In genomic region chr19:45615795-45616708, GRCh38 we compare ENCODE assay signal across 9 cellular contexts. TPM values are rescaled to one million over a fixed set of nuclear protein-coding genes. Genes with fewer than 3 reads are reported as not detected.
DNase-seq lines count a peak whose midpoint lies in the region.
"Had no signal": no experiment of that assay in that cellular context is flagged by ENCODE, and none has a peak within 500 bp of the region (broad histone marks: within the 10 kb centered on the region; RNA-seq: fewer than 3 reads in every experiment).

No MANE protein-coding gene starts in this region.

- CTCF ChIA-PET in activated CD4-positive, alpha-beta memory T cell treated with anti-CD3 and anti-CD28 coated beads for 36 hours (lab: Charles Lee), result interaction anchor here (0.6 to 7.3 kb wide), 3 partner anchors 9 to 76 kb away, joined by 3 to 58 read pairs (median 5); partner anchors contain the start of gene QPCTL

- H3K4me3 Mint-ChIP-seq in activated CD4-positive, alpha-beta memory T cell treated with anti-CD3 and anti-CD28 coated beads for 36 hours, result no peak overlapping the region

- no peak overlapping the region for H3K9ac ChIP-seq in GM23248

- H3K27me3 Mint-ChIP-seq in activated CD4-positive, alpha-beta memory T cell treated with anti-CD3 and anti-CD28 coated beads for 36 hours, result no peaks in the 10 kb centered on the region

- DNase-seq in AG08395 (ENCODE audit: low spot score) (peak; percentile 82), GM23248 (peak; percentile 94), NCI-H748 (lab: John Stamatoyannopoulos, UW; ENCODE audit: unreplicated experiment) (peak; percentile 74), lung microvascular endothelial cell (ENCODE audit: low read depth in 2 of 2) (peak; percentile 97 to 98), hippocampal formation (lab: John Stamatoyannopoulos, UW) (no peak)
- DNase-seq in activated CD4-positive, alpha-beta memory T cell treated with anti-CD3 and anti-CD28 coated beads for 36 hours, result peak; percentile 94
- peak; percentile 59 for DNase-seq in effector CD4-positive, alpha-beta T cell
- peak; percentile 79 to 87 for DNase-seq in stimulated activated CD8-positive, alpha-beta memory T cell treated with anti-CD3 and anti-CD28 coated beads, Interleukin-2, amount 100 ng/mL, for 48 hours (ENCODE audit: low read depth in 2 of 2)

- H3K9me3 ChIP-seq in GM23248 (ENCODE audit: low read depth), result no peaks in the 10 kb centered on the region

- H3K27ac ChIP-seq in GM23248, result peak overlapping the region; percentile 53

- intact Hi-C loops in activated CD4-positive, alpha-beta memory T cell treated with anti-CD3 and anti-CD28 coated beads for 36 hours (cut with micrococcal nuclease), result no loop called here

- no peak overlapping the region for H3K4me3 ChIP-seq in GM23248
- H3K4me3 ChIP-seq: skin epidermis had no signal

- POLR2A ChIA-PET in activated CD4-positive, alpha-beta memory T cell treated with anti-CD3 and anti-CD28 coated beads for 36 hours (lab: Charles Lee), result interaction anchor here (4.6 kb wide), 1 partner anchor 26 kb away, joined by 54 read pairs; no protein-coding TSS in a partner anchor

- H3K9me2 ChIP-seq in GM23248 (ENCODE audit: insufficient read depth), result no peaks in the 10 kb centered on the region

- H3K36me3 Mint-ChIP-seq in activated CD4-positive, alpha-beta memory T cell treated with anti-CD3 and anti-CD28 coated beads for 36 hours, result peaks cover 64% of the 10 kb centered on the region

- H3K27me3 ChIP-seq in GM23248 (replicated peaks; ENCODE audit: insufficient read depth), result no peaks in the 10 kb centered on the region

- no peak overlapping the region for H2AFZ ChIP-seq in GM23248

- H3K4me1 ChIP-seq in GM23248 (ENCODE audit: insufficient read depth), result peaks cover 12% of the 10 kb centered on the region

- no peaks in the 10 kb centered on the region for H3K9me3 Mint-ChIP-seq in activated CD4-positive, alpha-beta memory T cell treated with anti-CD3 and anti-CD28 coated beads for 36 hours

- peak overlapping the region; percentile 67 for H3K27ac Mint-ChIP-seq in activated CD4-positive, alpha-beta memory T cell treated with anti-CD3 and anti-CD28 coated beads for 36 hours

- H3K4me1 Mint-ChIP-seq in activated CD4-positive, alpha-beta memory T cell treated with anti-CD3 and anti-CD28 coated beads for 36 hours (ENCODE audit: low read depth), result peaks cover 28% of the 10 kb centered on the region

- in situ Hi-C loops in GM23248 (cut with MboI), result no loop called here

- H3K4me2 ChIP-seq in GM23248 (ENCODE audit: unreplicated experiment), result no peak overlapping the region

- H4K20me1 ChIP-seq in GM23248 (ENCODE audit: insufficient read depth), result no peaks in the 10 kb centered on the region

- H3F3A ChIP-seq in GM23248 (ENCODE audit: insufficient read depth), result peaks cover 16% of the 10 kb centered on the region

- H3K36me3 ChIP-seq in GM23248 (ENCODE audit: low read depth), result 0 out of 2 replicates have a peak, but pooled peaks cover 22% of the 10 kb centered on the region

- no peaks in the 10 kb centered on the region for H3K79me2 ChIP-seq in GM23248 (ENCODE audit: insufficient read depth)

- WGBS in GM23248 (ENCODE audit: low coverage in 1 of 2, low lambda C conversion rate in 2 of 2, missing lambda C conversion rate in 2 of 2), 2 experiments, result 39 to 44% methylated on average over 26 to 37 of the region's 37 CpGs

RNA-seq across cellular contexts. Expression of gene GPR4, which starts 14.0 kb away (rescaled TPM):
- 0.32 TPM in 1 of 2 replicates, not detected in the other for total RNA-seq in GM23248 (2014; rRNA removed; shearing (Covaris generic))
- 0.51 and 1.6 TPM in 2 replicates for polyA plus RNA-seq in GM23248 (2016; fragmentation: Nextera tagmentation; extraction: Ambion mirVana)
- not detected for total RNA-seq in activated CD4-positive, alpha-beta memory T cell treated with anti-CD3 and anti-CD28 coated beads for 36 hours
- 1.1 and 1.6 TPM in 2 replicates for total RNA-seq in lung microvascular endothelial cell

RNA-seq across cellular contexts. Expression of gene EML2, which starts 23.1 kb away (rescaled TPM):
- 24.4 and 27.5 TPM in 2 replicates for total RNA-seq in GM23248 (2014; rRNA removed; shearing (Covaris generic))
- 6.6 and 8.3 TPM in 2 replicates for polyA plus RNA-seq in GM23248 (2016; fragmentation: Nextera tagmentation; extraction: Ambion mirVana)
- 100 to 1,000 TPM; 159 to 183 TPM for total RNA-seq in activated CD4-positive, alpha-beta memory T cell treated with anti-CD3 and anti-CD28 coated beads for 36 hours
- total RNA-seq in lung microvascular endothelial cell, result 8.9 and 15.1 TPM in 2 replicates

RNA-seq across cellular contexts. Expression of gene OPA3, which starts 31.4 kb away (rescaled TPM):
- total RNA-seq in GM23248 (2014; rRNA removed; shearing (Covaris generic)), result 5.3 and 10.6 TPM in 2 replicates
- polyA plus RNA-seq in GM23248 (2016; fragmentation: Nextera tagmentation; extraction: Ambion mirVana), result 11.8 and 11.9 TPM in 2 replicates
- total RNA-seq in activated CD4-positive, alpha-beta memory T cell treated with anti-CD3 and anti-CD28 coated beads for 36 hours, result 10 to 100 TPM; 10.8 to 11.0 TPM
- 3.1 and 5.4 TPM in 2 replicates for total RNA-seq in lung microvascular endothelial cell

RNA-seq across cellular contexts. Expression of gene GIPR, which starts 52.0 kb away (rescaled TPM):
- total RNA-seq in GM23248 (2014; rRNA removed; shearing (Covaris generic)), result not detected in 2 replicates
- not detected in 2 replicates for polyA plus RNA-seq in GM23248 (2016; fragmentation: Nextera tagmentation; extraction: Ambion mirVana)
- total RNA-seq in activated CD4-positive, alpha-beta memory T cell treated with anti-CD3 and anti-CD28 coated beads for 36 hours, result 1 to 10 TPM; 6.6 to 8.3 TPM
- under 0.01 TPM in 2 replicates for total RNA-seq in lung microvascular endothelial cell

Comparison
In these comparisons a context has a peak if more than half of its experiments do, and no peak if none do; other contexts are left out.
1. DNase-seq: peak in AG08395 (single experiment), GM23248 (single experiment), NCI-H748 (single experiment), activated CD4-positive, alpha-beta memory T cell treated with anti-CD3 and anti-CD28 coated beads for 36 hours (single experiment), effector CD4-positive, alpha-beta T cell (single experiment), lung microvascular endothelial cell (2 of 2) and stimulated activated CD8-positive, alpha-beta memory T cell treated with anti-CD3 and anti-CD28 coated beads, Interleukin-2, amount 100 ng/mL, for 48 hours (2 of 2); none in hippocampal formation (0 of 2).